ENCODE assay signal across 28 cellular contexts in genomic region chr2:95106081-95106480, GRCh38.
"Had no signal": no experiment of that assay in that cellular context is flagged by ENCODE, and none has a peak within 500 bp of the region (broad histone marks: within the 10 kb centered on the region; RNA-seq: fewer than 3 reads in every experiment).

No MANE protein-coding gene starts in this region.

- H3K27me3 Mint-ChIP-seq: activated CD4-positive, alpha-beta memory T cell treated with anti-CD3 and anti-CD28 coated beads for 36 hours; activated CD4-positive, alpha-beta T cell treated with anti-CD3 and anti-CD28 coated beads, Interleukin-2, amount 10 ng/mL, durations not matched to agents 24 days and 14 days; activated naive CD8-positive, alpha-beta T cell; stimulated activated naive CD8-positive, alpha-beta T cell treated with anti-CD3 and anti-CD28 coated beads, Interleukin-15, Interleukin-2, amounts not matched to agents 100 ng/mL and 50 ng/mL, for 24 hours; T-cell had no signal

- H3K27ac Mint-ChIP-seq: activated CD4-positive, alpha-beta memory T cell treated with anti-CD3 and anti-CD28 coated beads for 36 hours; activated CD4-positive, alpha-beta T cell treated with anti-CD3 and anti-CD28 coated beads, Interleukin-2, amount 10 ng/mL, durations not matched to agents 24 days and 14 days; activated naive CD8-positive, alpha-beta T cell; activated T-helper 2 cell treated with anti-CD3 and anti-CD28 coated beads, Interferon-gamma antibody, Interleukin-2, Interleukin-4, amounts not matched to agents 10 μg/mL and 5 μg/mL and 100 μg/mL, durations not matched to agents 14 hours and 24 hours and 36 hours; stimulated activated naive CD8-positive, alpha-beta T cell treated with anti-CD3 and anti-CD28 coated beads, Interleukin-15, Interleukin-2, amounts not matched to agents 100 ng/mL and 50 ng/mL, for 24 hours; T-cell; T-helper 2 cell treated with Interferon-gamma antibody and Interleukin-4, amounts not matched to agents 5 μg/mL and 100 μg/mL, for 36 hours had no signal

- H3K4me3 Mint-ChIP-seq: activated CD4-positive, alpha-beta memory T cell treated with anti-CD3 and anti-CD28 coated beads for 36 hours; activated CD4-positive, alpha-beta T cell treated with anti-CD3 and anti-CD28 coated beads, Interleukin-2, amount 10 ng/mL, durations not matched to agents 24 days and 14 days; activated naive CD8-positive, alpha-beta T cell; activated T-cell treated with anti-CD3 and anti-CD28 coated beads, Interleukin-2, amount 50 U/mL, for 4 hours; natural killer cell; stimulated activated effector memory CD8-positive, alpha-beta T cell treated with anti-CD3 and anti-CD28 coated beads, Interleukin-12 subunit alpha, Interleukin-12 subunit beta, amount 100 ng/mL, for 72 hours; stimulated activated naive CD8-positive, alpha-beta T cell treated with anti-CD3 and anti-CD28 coated beads, Interleukin-15, Interleukin-2, amounts not matched to agents 100 ng/mL and 50 ng/mL, for 24 hours; T-cell; T-helper 2 cell treated with Interferon-gamma antibody and Interleukin-4, amounts not matched to agents 5 μg/mL and 100 μg/mL, for 36 hours had no signal

- H3K4me3 ChIP-seq: body of pancreas, cardiac muscle cell, coronary artery, dorsolateral prefrontal cortex, esophagus muscularis mucosa, left ventricle myocardium inferior, lung, thoracic aorta had no signal

- H3K9me3 ChIP-seq: body of pancreas, esophagus muscularis mucosa, left ventricle myocardium inferior, thoracic aorta had no signal

- DNase-seq: activated CD4-positive, alpha-beta memory T cell treated with anti-CD3 and anti-CD28 coated beads for 36 hours; activated CD4-positive, alpha-beta T cell treated with anti-CD3 and anti-CD28 coated beads, Interleukin-2, amount 10 ng/mL, durations not matched to agents 24 days and 14 days; activated T-cell treated with anti-CD3 and anti-CD28 coated beads, Interleukin-2, amount 50 U/mL, for 4 hours; body of pancreas; dorsolateral prefrontal cortex; effector memory CD4-positive, alpha-beta T cell; left ventricle myocardium inferior; mesendoderm; natural killer cell; posterior cingulate gyrus; small intestine; stimulated activated CD4-positive, alpha-beta T cell treated with anti-CD3 and anti-CD28 coated beads, Interleukin-4, amount 100 ng/mL, for 24 hours; T-cell; trophoblast cell had no signal

- H3K4me1 ChIP-seq: body of pancreas, esophagus muscularis mucosa had no signal

- ATAC-seq: activated T-cell treated with anti-CD3 and anti-CD28 coated beads, Interleukin-2, amount 50 U/mL, for 4 hours; body of pancreas; natural killer cell; sciatic nerve; stimulated activated effector memory CD8-positive, alpha-beta T cell treated with anti-CD3 and anti-CD28 coated beads, Interleukin-12 subunit alpha, Interleukin-12 subunit beta, amount 100 ng/mL, for 72 hours; T-cell had no signal

- H3K9me3 Mint-ChIP-seq: activated CD4-positive, alpha-beta memory T cell treated with anti-CD3 and anti-CD28 coated beads for 36 hours; activated CD4-positive, alpha-beta T cell treated with anti-CD3 and anti-CD28 coated beads, Interleukin-2, amount 10 ng/mL, durations not matched to agents 24 days and 14 days; activated T-cell treated with anti-CD3 and anti-CD28 coated beads, Interleukin-2, amount 50 U/mL, for 4 hours; activated T-helper 2 cell treated with anti-CD3 and anti-CD28 coated beads, Interferon-gamma antibody, Interleukin-2, Interleukin-4, amounts not matched to agents 10 μg/mL and 5 μg/mL and 100 μg/mL, durations not matched to agents 14 hours and 24 hours and 36 hours; natural killer cell; stimulated activated effector memory CD8-positive, alpha-beta T cell treated with anti-CD3 and anti-CD28 coated beads, Interleukin-12 subunit alpha, Interleukin-12 subunit beta, amount 100 ng/mL, for 72 hours; stimulated activated naive CD8-positive, alpha-beta T cell treated with anti-CD3 and anti-CD28 coated beads, Interleukin-15, Interleukin-2, amounts not matched to agents 100 ng/mL and 50 ng/mL, for 24 hours; T-cell; T-helper 2 cell treated with Interferon-gamma antibody and Interleukin-4, amounts not matched to agents 5 μg/mL and 100 μg/mL, for 36 hours had no signal

- H3K4me1 Mint-ChIP-seq: natural killer cell had no signal

- FAIRE-seq: frontal cortex, islet of Langerhans, small intestine had no signal

- H3K27ac ChIP-seq: body of pancreas, cardiac muscle cell, coronary artery, dorsolateral prefrontal cortex, esophagus muscularis mucosa, left ventricle myocardium inferior, thoracic aorta, VCaP had no signal

- H3K27me3 ChIP-seq: body of pancreas, cardiac muscle cell, dorsolateral prefrontal cortex, esophagus muscularis mucosa had no signal
